Comparison of ENCODE assay signal across 17 cellular contexts in genomic region chr12:21439347-21439746, GRCh38. TPM values are rescaled to one million over a fixed set of nuclear protein-coding genes. Genes with fewer than 3 reads are reported as not detected.
DNase-seq lines count a peak whose midpoint lies in the region; TF ChIP-seq lines count a peak whose summit lies in the region.
"Had no signal": no experiment of that assay in that cellular context is flagged by ENCODE, and none has a peak within 500 bp of the region (broad histone marks: within the 10 kb centered on the region; RNA-seq: fewer than 3 reads in every experiment).

No MANE protein-coding gene starts in this region.

- no peak overlapping the region for H2AK5ac ChIP-seq in neuronal stem cell (ENCODE audit: low read depth, low read length)

- intact Hi-C loops in PC-9 (cut with micrococcal nuclease; ENCODE audit: unreplicated experiment): loop anchor here (5.0 to 10.0 kb wide), 3 partner anchors 125 to 792 kb away; partner anchors contain the start of gene LDHB

- H3K36me3 ChIP-seq in PC-9 (ENCODE audit: low read depth) (0 out of 2 replicates have a peak, but pooled peaks cover 11% of the 10 kb centered on the region), neuronal stem cell (replicated peaks in 1 of 2; ENCODE audit: control insufficient read depth in 2 of 2, insufficient read depth in 2 of 2, low read length in 2 of 2) (peaks cover 0 to 3% of the 10 kb centered on the region in 2 donors), endodermal cell (ENCODE audit: control insufficient read depth, insufficient read depth, low read length) (no peaks in the 10 kb centered on the region)
- H3K36me3 ChIP-seq: colonic mucosa, HAP-1 had no signal

- no peak for DNase-seq in activated T-cell treated with anti-CD3 and anti-CD28 coated beads, Interleukin-2, amount 50 U/mL, for 24 hours
- no peak for DNase-seq in activated T-cell treated with anti-CD3 and anti-CD28 coated beads for 4 hours
- no peak for DNase-seq in PC-9
- DNase-seq in neuronal stem cell (ENCODE audit: low spot score): no peak
- DNase-seq in endodermal cell: no peak
- DNase-seq in NCI-H1417 treated with DMSO at 0.1 percent for 48 hours (lab: John Stamatoyannopoulos, UW): no peak
- DNase-seq in H4 (ENCODE audit: low spot score): no peak
- DNase-seq: activated CD4-positive, alpha-beta T cell treated with anti-CD3 and anti-CD28 coated beads, Interleukin-2, amount 50 U/mL, for 48 hours; amniotic stem cell; colonic mucosa; hippocampal formation; NCI-H187 treated with DMSO at 0.1 percent for 48 hours; nucleus accumbens; RPMI8226; T-helper 9 cell had no signal

- no peak overlapping the region for H3K23ac ChIP-seq in neuronal stem cell (ENCODE audit: low read depth, low read length, poor library complexity)

- peaks cover 65% of the 10 kb centered on the region for H3K36me3 Mint-ChIP-seq in activated T-cell treated with anti-CD3 and anti-CD28 coated beads, Interleukin-2, amount 50 U/mL, for 24 hours (ENCODE audit: low read depth)
- H3K36me3 Mint-ChIP-seq in brain (peaks cover 17% of the 10 kb centered on the region), endodermal cell (ENCODE audit: low read depth) (peaks cover 5% of the 10 kb centered on the region)

- no peaks in the 10 kb centered on the region for H3K9me3 Mint-ChIP-seq in activated T-cell treated with anti-CD3 and anti-CD28 coated beads, Interleukin-2, amount 50 U/mL, for 24 hours
- H3K9me3 Mint-ChIP-seq in brain (no peaks in the 10 kb centered on the region), endodermal cell (peaks cover 2% of the 10 kb centered on the region)

- H3K4me1 ChIP-seq in PC-9 (replicated peaks; ENCODE audit: insufficient read depth): peaks cover 30% of the 10 kb centered on the region
- no peaks in the 10 kb centered on the region for H3K4me1 ChIP-seq in neuronal stem cell (ENCODE audit: control insufficient read depth in 2 of 2, insufficient read depth in 1 of 2, low read depth in 1 of 2, low read length in 2 of 2)
- no peaks in the 10 kb centered on the region for H3K4me1 ChIP-seq in endodermal cell (ENCODE audit: control insufficient read depth, insufficient read depth, low read length)
- H3K4me1 ChIP-seq: colonic mucosa had no signal

- H3K27ac ChIP-seq in PC-9: no peak overlapping the region
- no peak overlapping the region for H3K27ac ChIP-seq in neuronal stem cell (replicated peaks; ENCODE audit: low read length)
- H3K27ac ChIP-seq in endodermal cell (ENCODE audit: low read depth, low read length): no peak overlapping the region
- H3K27ac ChIP-seq: colonic mucosa had no signal

- no peak overlapping the region for H3K4ac ChIP-seq in neuronal stem cell (ENCODE audit: low read length)

- no peak overlapping the region for H2BK15ac ChIP-seq in neuronal stem cell (ENCODE audit: low read length)

- H3K9me2 ChIP-seq in PC-9 (ENCODE audit: insufficient read depth): no peaks in the 10 kb centered on the region

- no peaks in the 10 kb centered on the region for H3K27me3 Mint-ChIP-seq in activated T-cell treated with anti-CD3 and anti-CD28 coated beads, Interleukin-2, amount 50 U/mL, for 24 hours
- H3K27me3 Mint-ChIP-seq in brain (peaks cover 20% of the 10 kb centered on the region), endodermal cell (ENCODE audit: insufficient read depth) (peaks cover 21% of the 10 kb centered on the region)

- H3K79me2 ChIP-seq in PC-9 (ENCODE audit: low read depth): peaks cover 40% of the 10 kb centered on the region

- H4K91ac ChIP-seq in neuronal stem cell (ENCODE audit: low read depth, low read length, poor library complexity): no peak overlapping the region

- no peak overlapping the region for H2BK120ac ChIP-seq in neuronal stem cell (ENCODE audit: low read depth, low read length)

- H3K9ac ChIP-seq in neuronal stem cell (ENCODE audit: low read depth, low read length, poor library complexity) (no peak overlapping the region), endodermal cell (ENCODE audit: extremely low read depth, low read length, poor library complexity, severe bottlenecking) (no peak overlapping the region)

- H2BK5ac ChIP-seq in neuronal stem cell (ENCODE audit: low read length): no peak overlapping the region

- H3K14ac ChIP-seq in neuronal stem cell (ENCODE audit: low read length): no peak overlapping the region

- H3K4me2 ChIP-seq in PC-9 (peak overlapping the region; percentile 90), neuronal stem cell (ENCODE audit: insufficient read depth, low read length, poor library complexity, severe bottlenecking) (no peak overlapping the region)

- CTCF ChIA-PET in PC-9 (lab: Charles Lee): no interaction called here

- H2AFZ ChIP-seq in PC-9: no peak overlapping the region
- H2AFZ ChIP-seq in neuronal stem cell (ENCODE audit: low read length): peak overlapping the region; percentile 11

- H2BK12ac ChIP-seq in neuronal stem cell (ENCODE audit: low read length): no peak overlapping the region

- peak overlapping the region; percentile 98 for H3K27ac Mint-ChIP-seq in activated T-cell treated with anti-CD3 and anti-CD28 coated beads, Interleukin-2, amount 50 U/mL, for 24 hours
- H3K27ac Mint-ChIP-seq in brain: peak overlapping the region in 1 of 5 experiments; percentile 96
- no peak overlapping the region for H3K27ac Mint-ChIP-seq in endodermal cell

- H4K20me1 ChIP-seq in PC-9 (ENCODE audit: insufficient read depth): no peaks in the 10 kb centered on the region

- H3F3A ChIP-seq in PC-9 (ENCODE audit: insufficient read depth, low read depth): peaks cover 15% of the 10 kb centered on the region

- H3K9me3 ChIP-seq in PC-9 (ENCODE audit: insufficient read depth, low read depth) (no peaks in the 10 kb centered on the region), neuronal stem cell (replicated peaks in 1 of 2; ENCODE audit: control insufficient read depth in 2 of 2, insufficient read depth in 1 of 2, low read depth in 1 of 2, low read length in 2 of 2) (no peaks in the 10 kb centered on the region), endodermal cell (ENCODE audit: control insufficient read depth, low read length) (no peaks in the 10 kb centered on the region)
- H3K9me3 ChIP-seq: colonic mucosa, HAP-1 had no signal

- H3K4me3 ChIP-seq in PC-9: peak overlapping the region; percentile 99; the same call in 1 of the 2 replicates
- H3K4me3 ChIP-seq in neuronal stem cell (ENCODE audit: low read length in 2 of 2): no peak overlapping the region
- H3K4me3 ChIP-seq in endodermal cell (ENCODE audit: low read length): no peak overlapping the region

- H3K4me1 Mint-ChIP-seq in activated T-cell treated with anti-CD3 and anti-CD28 coated beads, Interleukin-2, amount 50 U/mL, for 24 hours (ENCODE audit: low read depth): peaks cover 57% of the 10 kb centered on the region
- H3K4me1 Mint-ChIP-seq in brain: peaks cover 23% of the 10 kb centered on the region
- no peaks in the 10 kb centered on the region for H3K4me1 Mint-ChIP-seq in endodermal cell

- TF ChIP-seq CTCF in PC-9 (conservative IDR thresholded peaks at IDR 0.05): no peak
- no peak for TF ChIP-seq CTCF in brain (conservative IDR thresholded peaks at IDR 0.05)
- TF ChIP-seq CTCF in endodermal cell (conservative IDR thresholded peaks at IDR 0.05): no peak

- H3K18ac ChIP-seq in neuronal stem cell (ENCODE audit: low read length): no peak overlapping the region

- H3K79me1 ChIP-seq in neuronal stem cell (ENCODE audit: low read depth, low read length): no peaks in the 10 kb centered on the region

- no CpG with 5 or more reads among the region's 3 CpGs for WGBS in neuronal stem cell (ENCODE audit: extremely low coverage in 2 of 2, insufficient read length in 2 of 2, insufficient replicate concordance in 1 of 2), 2 donors
- WGBS in endodermal cell (ENCODE audit: insufficient coverage in 1 of 2, insufficient read length in 1 of 2), 2 experiments: 94 to 100% methylated on average over 2 to 3 of the region's 3 CpGs

- no TSS peak for BruUV-seq in PC-9 (replicated peaks; lab: Mats Ljungman, UMichigan)

- peak overlapping the region; percentile 95 for H3K4me3 Mint-ChIP-seq in activated T-cell treated with anti-CD3 and anti-CD28 coated beads, Interleukin-2, amount 50 U/mL, for 24 hours
- H3K4me3 Mint-ChIP-seq in brain (peak overlapping the region in 4 of 5 experiments; percentile 95 to 97 (median 96)), endodermal cell (no peak overlapping the region)

- POLR2A ChIA-PET in PC-9 (lab: Charles Lee; ENCODE audit: unreplicated experiment): no interaction called here

- H4K8ac ChIP-seq in neuronal stem cell (ENCODE audit: low read depth, low read length): no peak overlapping the region

- H3K27me3 ChIP-seq in PC-9 (ENCODE audit: insufficient read depth, low read depth) (no peaks in the 10 kb centered on the region), neuronal stem cell (ENCODE audit: control insufficient read depth in 3 of 3, insufficient read depth in 3 of 3, low read depth in 1 of 3, low read length in 3 of 3) (peaks cover 0 to 15% (median 0%) of the 10 kb centered on the region in 3 experiments), endodermal cell (ENCODE audit: control insufficient read depth, insufficient read depth, low read length, poor library complexity, severe bottlenecking) (no peaks in the 10 kb centered on the region)
- H3K27me3 ChIP-seq: colonic mucosa had no signal

RNA-seq across cellular contexts. Expression of gene PYROXD1, which starts 1.9 kb away (rescaled TPM):
- 18.6 and 21.3 TPM in 2 replicates for total RNA-seq in PC-9 (2021)
- polyA plus RNA-seq in brain (ENCODE audit: insufficient read depth, low read depth, low replicate concordance): 2.4 TPM
- polyA plus RNA-seq in neuronal stem cell (2013, experiment 1 of 2): 2.9 TPM
- 3.0 TPM for polyA plus RNA-seq in neuronal stem cell (2013, experiment 2 of 2)
- 1 to 10 TPM; 3.8 to 8.1 TPM for total RNA-seq in endodermal cell
- polyA plus RNA-seq in endodermal cell (2013, experiment 1 of 2): 7.5 TPM
- polyA plus RNA-seq in endodermal cell (2013, experiment 2 of 2): 9.7 TPM
- 2.6 and 4.7 TPM in 2 replicates for total RNA-seq in H4 (2014; rRNA removed; shearing (Covaris generic))
